In genomic region chr6:7240351-7240750, GRCh38 we compare ENCODE assay signal across 14 cellular contexts.
"Had no signal": no experiment of that assay in that cellular context is flagged by ENCODE, and none has a peak within 500 bp of the region (broad histone marks: within the 10 kb centered on the region; RNA-seq: fewer than 3 reads in every experiment).

No MANE protein-coding gene starts in this region.

- H3K27ac Mint-ChIP-seq: activated T-helper 2 cell treated with anti-CD3 and anti-CD28 coated beads, Interferon-gamma antibody, Interleukin-2, Interleukin-4, amounts not matched to agents 10 μg/mL and 5 μg/mL and 100 μg/mL, durations not matched to agents 14 hours and 24 hours and 36 hours had no signal

- ATAC-seq: esophagus mucosa had no signal

- H3K9me3 ChIP-seq: colonic mucosa, left lung, tibial nerve, vagina had no signal

- H3K27ac ChIP-seq: tibial nerve, vagina had no signal

- H3K4me3 ChIP-seq: colonic mucosa, left lung, tibial nerve, vagina had no signal

- DNase-seq: activated CD4-positive, alpha-beta T cell treated with anti-CD3 and anti-CD28 coated beads for 1 hour; activated CD4-positive, alpha-beta T cell treated with anti-CD3 and anti-CD28 coated beads, Interleukin-2, amount 50 U/mL, for 4 hours; activated naive CD4-positive, alpha-beta T cell treated with anti-CD3 and anti-CD28 coated beads, Interleukin-2, amount 50 U/mL, for 16 hours; activated T-cell treated with anti-CD3 and anti-CD28 coated beads for 4 hours; central memory CD4-positive, alpha-beta T cell; islet precursor cell; mesendoderm; stimulated activated CD4-positive, alpha-beta T cell treated with anti-CD3 and anti-CD28 coated beads, Interleukin-1b, Interleukin-23, amount 100 ng/mL, for 48 hours had no signal

- H3K27me3 ChIP-seq: colonic mucosa, left lung, tibial nerve, vagina had no signal

- H3K9me3 Mint-ChIP-seq: activated T-helper 2 cell treated with anti-CD3 and anti-CD28 coated beads, Interferon-gamma antibody, Interleukin-2, Interleukin-4, amounts not matched to agents 10 μg/mL and 5 μg/mL and 100 μg/mL, durations not matched to agents 14 hours and 24 hours and 36 hours had no signal
